Comparison of ENCODE assay signal across 25 cellular contexts in genomic region chr16:54076006-54076504, GRCh38.
"Had no signal": no experiment of that assay in that cellular context is flagged by ENCODE, and none has a peak within 500 bp of the region (broad histone marks: within the 10 kb centered on the region; RNA-seq: fewer than 3 reads in every experiment).

No MANE protein-coding gene starts in this region.

- FAIRE-seq: colon, endothelial cell of umbilical vein, kidney, small intestine, urothelium cell line had no signal

- H3K4me2 ChIP-seq: neural progenitor cell had no signal

- H2AFZ ChIP-seq: neural progenitor cell had no signal

- H3K4me1 ChIP-seq: left lung, lower lobe of right lung, stomach had no signal

- DNase-seq: effector CD4-positive, alpha-beta T cell; endodermal cell; erythroblast; foreskin keratinocyte; immature natural killer cell; kidney; left lung; lower lobe of right lung; mesenchymal stem cell; midbrain; nucleus accumbens; ovary; right cardiac atrium; small intestine; stimulated activated CD4-positive, alpha-beta T cell treated with anti-CD3 and anti-CD28 coated beads, Interleukin-12 subunit alpha, Interleukin-12 subunit beta, amount 100 ng/mL, for 4 hours; stimulated activated naive CD4-positive, alpha-beta T cell; stomach; substantia nigra; transverse colon had no signal

- H3K36me3 ChIP-seq: left lung, lower lobe of right lung, neural progenitor cell, ovary, stomach, thoracic aorta, transverse colon had no signal

- H3K9me3 ChIP-seq: left lung, lower lobe of right lung, ovary, stomach, thoracic aorta, transverse colon had no signal

- H3K4me3 ChIP-seq: left lung, lower lobe of right lung, neural progenitor cell, ovary, stomach, thoracic aorta, transverse colon had no signal

- H3K27me3 ChIP-seq: foreskin keratinocyte, left lung, neural progenitor cell, ovary, stomach, transverse colon had no signal

- ATAC-seq: foreskin keratinocyte; left lung; lower lobe of right lung; natural killer cell treated with Interleukin-12 subunit alpha and Interleukin-12 subunit beta and Interleukin-15 and Interleukin-18, amount 100 ng/mL, for 72 hours; right cardiac atrium had no signal

- H3K9ac ChIP-seq: neural progenitor cell had no signal

- H3K27ac ChIP-seq: left lung, lower lobe of right lung, neural progenitor cell, ovary, stomach, thoracic aorta, transverse colon had no signal
